ENCODE assay signal across 22 cellular contexts in genomic region chr1:247266053-247266452, GRCh38. TPM values are rescaled to one million over a fixed set of nuclear protein-coding genes. Genes with fewer than 3 reads are reported as not detected.
"Had no signal": no experiment of that assay in that cellular context is flagged by ENCODE, and none has a peak within 500 bp of the region (broad histone marks: within the 10 kb centered on the region; RNA-seq: fewer than 3 reads in every experiment).

No MANE protein-coding gene starts in this region.

- H3K9me3 ChIP-seq: colonic mucosa had no signal

- H3K27me3 ChIP-seq: colonic mucosa, esophagus squamous epithelium, sigmoid colon, spleen, suprapubic skin had no signal

- H3K4me3 ChIP-seq: colonic mucosa, esophagus squamous epithelium, lower lobe of right lung, psoas muscle, sigmoid colon, spleen, suprapubic skin had no signal

- H3K4me1 ChIP-seq: colonic mucosa, esophagus squamous epithelium, lower lobe of right lung, psoas muscle, sigmoid colon, spleen, suprapubic skin had no signal

- H3K4me1 Mint-ChIP-seq: activated T-helper 17 cell treated with anti-CD3 and anti-CD28 coated beads, Interleukin-2, amount 50 U/mL, for 72 hours; mesothelial cell of epicardium; neural crest cell had no signal

- H3K4me3 Mint-ChIP-seq: activated T-helper 17 cell treated with anti-CD3 and anti-CD28 coated beads, Interleukin-2, amount 50 U/mL, for 72 hours; mesothelial cell of epicardium; neural crest cell; stimulated activated naive CD8-positive, alpha-beta T cell treated with anti-CD3 and anti-CD28 coated beads, Interleukin-15, Interleukin-2, amounts not matched to agents 100 ng/mL and 50 ng/mL, for 24 hours had no signal

- H3K27ac ChIP-seq: colonic mucosa, esophagus squamous epithelium, lower lobe of right lung, psoas muscle, sigmoid colon, spleen, suprapubic skin had no signal

- H3K27me3 Mint-ChIP-seq: stimulated activated naive CD8-positive, alpha-beta T cell treated with anti-CD3 and anti-CD28 coated beads, Interleukin-15, Interleukin-2, amounts not matched to agents 100 ng/mL and 50 ng/mL, for 24 hours had no signal

- H3K36me3 ChIP-seq: colonic mucosa, esophagus squamous epithelium, lower lobe of right lung, sigmoid colon, spleen, suprapubic skin had no signal

- DNase-seq: activated CD4-positive, alpha-beta T cell treated with anti-CD3 and anti-CD28 coated beads, Interleukin-2, amount 50 U/mL, for 1 hour; activated naive CD4-positive, alpha-beta T cell treated with Interleukin-2 at 50 U/mL for 16 hours; activated T-cell treated with anti-CD3 and anti-CD28 coated beads for 4 hours; colonic mucosa; esophagus squamous epithelium; foreskin melanocyte; head of caudate nucleus; left cardiac atrium; lower lobe of right lung; psoas muscle; sigmoid colon; spleen; trophoblast cell had no signal

- ATAC-seq: activated T-helper 17 cell treated with anti-CD3 and anti-CD28 coated beads, Interleukin-2, amount 50 U/mL, for 72 hours; left cardiac atrium; lower lobe of right lung; psoas muscle had no signal

- H3K27ac Mint-ChIP-seq: activated T-helper 17 cell treated with anti-CD3 and anti-CD28 coated beads, Interleukin-2, amount 50 U/mL, for 72 hours; mesothelial cell of epicardium; stimulated activated naive CD8-positive, alpha-beta T cell treated with anti-CD3 and anti-CD28 coated beads, Interleukin-15, Interleukin-2, amounts not matched to agents 100 ng/mL and 50 ng/mL, for 24 hours had no signal

RNA-seq across cellular contexts. Expression of gene VN1R5, which starts 10.2 kb away (rescaled TPM):
- total RNA-seq: activated CD8-positive, alpha-beta memory T cell treated with anti-CD3 and anti-CD28 coated beads for 36 hours; activated T-helper 17 cell treated with anti-CD3 and anti-CD28 coated beads, Interleukin-2, amount 50 U/mL, for 72 hours; cardiac septum; colonic mucosa; esophagus squamous epithelium; left cardiac atrium; lower lobe of right lung; mesothelial cell of epicardium; neural crest cell; osteocyte; psoas muscle; sigmoid colon; spleen; suprapubic skin; T-helper 2 cell treated with Interferon-gamma antibody and Interleukin-4, amounts not matched to agents 100 ng/mL and 5 ng/mL, for 36 hours had no signal
- polyA plus RNA-seq: psoas muscle, sigmoid colon, spleen had no signal
